In the genomic region with DNA sequence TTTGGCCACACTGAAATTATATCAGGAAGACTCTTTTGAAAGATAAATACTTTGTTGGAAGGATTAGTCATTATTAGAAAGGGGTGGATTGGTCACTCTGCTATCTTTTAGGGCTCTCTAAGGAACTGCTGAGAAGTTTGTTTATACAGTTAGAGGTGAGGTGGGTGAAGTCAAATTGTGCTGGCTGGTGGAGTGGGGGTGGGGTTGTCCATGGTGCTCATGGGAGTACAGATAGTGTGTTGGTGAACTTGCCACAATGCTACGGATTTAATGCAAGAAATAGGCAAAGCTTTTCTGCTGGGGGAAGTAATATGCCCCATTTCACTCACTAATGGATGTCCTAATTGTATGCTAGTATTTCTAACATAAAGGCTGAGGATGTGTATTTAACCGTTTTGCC, we compare ENCODE assay signal across 2 cellular contexts.
TF ChIP-seq lines count a peak whose summit lies in the region.

No MANE protein-coding gene starts in this region.

TF ChIP-seq in liver, 16 proteins besides CTCF, POLR2A, EP300 and RAD21:
- TF ChIP-seq, protein P1, sequence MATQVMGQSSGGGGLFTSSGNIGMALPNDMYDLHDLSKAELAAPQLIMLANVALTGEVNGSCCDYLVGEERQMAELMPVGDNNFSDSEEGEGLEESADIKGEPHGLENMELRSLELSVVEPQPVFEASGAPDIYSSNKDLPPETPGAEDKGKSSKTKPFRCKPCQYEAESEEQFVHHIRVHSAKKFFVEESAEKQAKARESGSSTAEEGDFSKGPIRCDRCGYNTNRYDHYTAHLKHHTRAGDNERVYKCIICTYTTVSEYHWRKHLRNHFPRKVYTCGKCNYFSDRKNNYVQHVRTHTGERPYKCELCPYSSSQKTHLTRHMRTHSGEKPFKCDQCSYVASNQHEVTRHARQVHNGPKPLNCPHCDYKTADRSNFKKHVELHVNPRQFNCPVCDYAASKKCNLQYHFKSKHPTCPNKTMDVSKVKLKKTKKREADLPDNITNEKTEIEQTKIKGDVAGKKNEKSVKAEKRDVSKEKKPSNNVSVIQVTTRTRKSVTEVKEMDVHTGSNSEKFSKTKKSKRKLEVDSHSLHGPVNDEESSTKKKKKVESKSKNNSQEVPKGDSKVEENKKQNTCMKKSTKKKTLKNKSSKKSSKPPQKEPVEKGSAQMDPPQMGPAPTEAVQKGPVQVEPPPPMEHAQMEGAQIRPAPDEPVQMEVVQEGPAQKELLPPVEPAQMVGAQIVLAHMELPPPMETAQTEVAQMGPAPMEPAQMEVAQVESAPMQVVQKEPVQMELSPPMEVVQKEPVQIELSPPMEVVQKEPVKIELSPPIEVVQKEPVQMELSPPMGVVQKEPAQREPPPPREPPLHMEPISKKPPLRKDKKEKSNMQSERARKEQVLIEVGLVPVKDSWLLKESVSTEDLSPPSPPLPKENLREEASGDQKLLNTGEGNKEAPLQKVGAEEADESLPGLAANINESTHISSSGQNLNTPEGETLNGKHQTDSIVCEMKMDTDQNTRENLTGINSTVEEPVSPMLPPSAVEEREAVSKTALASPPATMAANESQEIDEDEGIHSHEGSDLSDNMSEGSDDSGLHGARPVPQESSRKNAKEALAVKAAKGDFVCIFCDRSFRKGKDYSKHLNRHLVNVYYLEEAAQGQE (IDR thresholded peaks at IDR 0.05), result no peak
- TF ChIP-seq GABPA (IDR thresholded peaks at IDR 0.05 in 1 of 2, conservative IDR thresholded peaks at IDR 0.05 in 1 of 2), result no peak
- TF ChIP-seq, protein P2, sequence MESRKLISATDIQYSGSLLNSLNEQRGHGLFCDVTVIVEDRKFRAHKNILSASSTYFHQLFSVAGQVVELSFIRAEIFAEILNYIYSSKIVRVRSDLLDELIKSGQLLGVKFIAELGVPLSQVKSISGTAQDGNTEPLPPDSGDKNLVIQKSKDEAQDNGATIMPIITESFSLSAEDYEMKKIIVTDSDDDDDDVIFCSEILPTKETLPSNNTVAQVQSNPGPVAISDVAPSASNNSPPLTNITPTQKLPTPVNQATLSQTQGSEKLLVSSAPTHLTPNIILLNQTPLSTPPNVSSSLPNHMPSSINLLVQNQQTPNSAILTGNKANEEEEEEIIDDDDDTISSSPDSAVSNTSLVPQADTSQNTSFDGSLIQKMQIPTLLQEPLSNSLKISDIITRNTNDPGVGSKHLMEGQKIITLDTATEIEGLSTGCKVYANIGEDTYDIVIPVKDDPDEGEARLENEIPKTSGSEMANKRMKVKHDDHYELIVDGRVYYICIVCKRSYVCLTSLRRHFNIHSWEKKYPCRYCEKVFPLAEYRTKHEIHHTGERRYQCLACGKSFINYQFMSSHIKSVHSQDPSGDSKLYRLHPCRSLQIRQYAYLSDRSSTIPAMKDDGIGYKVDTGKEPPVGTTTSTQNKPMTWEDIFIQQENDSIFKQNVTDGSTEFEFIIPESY (IDR thresholded peaks at IDR 0.05), result no peak
- TF ChIP-seq JUND (IDR thresholded peaks at IDR 0.05), result no peak
- no peak for TF ChIP-seq HNF4G (IDR thresholded peaks at IDR 0.05)
- no peak for TF ChIP-seq FOXA1 (IDR thresholded peaks at IDR 0.05)
- TF ChIP-seq, protein P3, sequence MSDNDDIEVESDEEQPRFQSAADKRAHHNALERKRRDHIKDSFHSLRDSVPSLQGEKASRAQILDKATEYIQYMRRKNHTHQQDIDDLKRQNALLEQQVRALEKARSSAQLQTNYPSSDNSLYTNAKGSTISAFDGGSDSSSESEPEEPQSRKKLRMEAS (IDR thresholded peaks at IDR 0.05), result no peak
- no peak for TF ChIP-seq FOXA2 (IDR thresholded peaks at IDR 0.05)

TF ChIP-seq in HepG2, 621 proteins besides CTCF, POLR2A, EP300 and RAD21:
- no peak for TF ChIP-seq ZNF160 (CRISPR knock-in tag; IDR thresholded peaks at IDR 0.05)
- TF ChIP-seq ZNF761 (CRISPR knock-in tag; conservative IDR thresholded peaks at IDR 0.05), result no peak
- TF ChIP-seq, protein P4, sequence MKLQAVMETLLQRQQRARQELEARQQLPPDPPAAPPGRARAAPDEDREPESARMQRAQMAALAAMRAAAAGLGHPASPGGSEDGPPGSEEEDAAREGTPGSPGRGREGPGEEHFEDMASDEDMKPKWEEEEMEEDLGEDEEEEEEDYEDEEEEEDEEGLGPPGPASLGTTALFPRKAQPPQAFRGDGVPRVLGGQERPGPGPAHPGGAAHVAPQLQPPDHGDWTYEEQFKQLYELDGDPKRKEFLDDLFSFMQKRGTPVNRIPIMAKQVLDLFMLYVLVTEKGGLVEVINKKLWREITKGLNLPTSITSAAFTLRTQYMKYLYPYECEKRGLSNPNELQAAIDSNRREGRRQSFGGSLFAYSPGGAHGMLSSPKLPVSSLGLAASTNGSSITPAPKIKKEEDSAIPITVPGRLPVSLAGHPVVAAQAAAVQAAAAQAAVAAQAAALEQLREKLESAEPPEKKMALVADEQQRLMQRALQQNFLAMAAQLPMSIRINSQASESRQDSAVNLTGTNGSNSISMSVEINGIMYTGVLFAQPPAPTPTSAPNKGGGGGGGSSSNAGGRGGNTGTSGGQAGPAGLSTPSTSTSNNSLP (IDR thresholded peaks at IDR 0.05; ENCODE audit: low read depth, low read length), result no peak
- TF ChIP-seq SSRP1 (CRISPR knock-in tag; IDR thresholded peaks at IDR 0.05), result no peak
- no peak for TF ChIP-seq ZNF234 (CRISPR knock-in tag; conservative IDR thresholded peaks at IDR 0.05)
- no peak for TF ChIP-seq ZNF333 (CRISPR knock-in tag; IDR thresholded peaks at IDR 0.05; ENCODE audit: borderline replicate concordance)
- TF ChIP-seq ZSCAN9 (CRISPR knock-in tag; IDR thresholded peaks at IDR 0.05; ENCODE audit: borderline replicate concordance), result no peak
- no peak for TF ChIP-seq ZNF782 (CRISPR knock-in tag; IDR thresholded peaks at IDR 0.05; ENCODE audit: borderline replicate concordance)
- TF ChIP-seq, protein P5, sequence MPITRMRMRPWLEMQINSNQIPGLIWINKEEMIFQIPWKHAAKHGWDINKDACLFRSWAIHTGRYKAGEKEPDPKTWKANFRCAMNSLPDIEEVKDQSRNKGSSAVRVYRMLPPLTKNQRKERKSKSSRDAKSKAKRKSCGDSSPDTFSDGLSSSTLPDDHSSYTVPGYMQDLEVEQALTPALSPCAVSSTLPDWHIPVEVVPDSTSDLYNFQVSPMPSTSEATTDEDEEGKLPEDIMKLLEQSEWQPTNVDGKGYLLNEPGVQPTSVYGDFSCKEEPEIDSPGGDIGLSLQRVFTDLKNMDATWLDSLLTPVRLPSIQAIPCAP (CRISPR knock-in tag; IDR thresholded peaks at IDR 0.05; ENCODE audit: low read depth), result no peak
- no peak for TF ChIP-seq ZMAT3 (CRISPR knock-in tag; conservative IDR thresholded peaks at IDR 0.05)
- TF ChIP-seq, protein P6, sequence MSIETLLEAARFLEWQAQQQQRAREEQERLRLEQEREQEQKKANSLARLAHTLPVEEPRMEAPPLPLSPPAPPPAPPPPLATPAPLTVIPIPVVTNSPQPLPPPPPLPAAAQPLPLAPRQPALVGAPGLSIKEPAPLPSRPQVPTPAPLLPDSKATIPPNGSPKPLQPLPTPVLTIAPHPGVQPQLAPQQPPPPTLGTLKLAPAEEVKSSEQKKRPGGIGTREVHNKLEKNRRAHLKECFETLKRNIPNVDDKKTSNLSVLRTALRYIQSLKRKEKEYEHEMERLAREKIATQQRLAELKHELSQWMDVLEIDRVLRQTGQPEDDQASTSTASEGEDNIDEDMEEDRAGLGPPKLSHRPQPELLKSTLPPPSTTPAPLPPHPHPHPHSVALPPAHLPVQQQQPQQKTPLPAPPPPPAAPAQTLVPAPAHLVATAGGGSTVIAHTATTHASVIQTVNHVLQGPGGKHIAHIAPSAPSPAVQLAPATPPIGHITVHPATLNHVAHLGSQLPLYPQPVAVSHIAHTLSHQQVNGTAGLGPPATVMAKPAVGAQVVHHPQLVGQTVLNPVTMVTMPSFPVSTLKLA (IDR thresholded peaks at IDR 0.05), result no peak
- no peak for TF ChIP-seq CREB1 (IDR thresholded peaks at IDR 0.05)
- TF ChIP-seq CREB1 (CRISPR knock-in tag; IDR thresholded peaks at IDR 0.05), result no peak
- no peak for TF ChIP-seq GABPA (IDR thresholded peaks at IDR 0.05; ENCODE audit: low read depth, low read length)
- TF ChIP-seq GABPA (CRISPR knock-in tag; IDR thresholded peaks at IDR 0.05; ENCODE audit: low read depth), result no peak
- no peak for TF ChIP-seq ZNF747 (CRISPR knock-in tag; IDR thresholded peaks at IDR 0.05; ENCODE audit: borderline replicate concordance)
